8 cellular contexts compared by ENCODE assay signal in the genomic region with DNA sequence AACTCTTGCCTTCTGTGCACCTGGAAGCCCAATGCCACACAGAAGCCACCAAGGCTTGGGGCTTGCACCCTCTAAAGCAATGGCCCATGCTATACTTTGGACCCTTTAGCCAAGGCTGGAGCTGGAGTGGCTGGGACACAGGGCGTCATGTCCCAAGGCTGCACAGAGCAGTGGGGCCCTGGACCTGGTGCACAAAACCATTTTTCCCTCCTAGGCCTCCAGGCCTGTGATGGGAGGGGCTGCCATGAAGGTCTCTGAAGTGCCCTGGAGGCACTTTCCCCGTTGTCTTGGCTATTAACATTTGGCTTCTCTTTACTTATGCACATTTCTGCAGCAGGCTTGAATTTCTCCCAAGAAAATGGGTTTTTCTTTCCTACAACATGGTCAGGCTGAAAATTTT. TPM values are rescaled to one million over a fixed set of nuclear protein-coding genes. Genes with fewer than 3 reads are reported as not detected.
"Had no signal": no experiment of that assay in that cellular context is flagged by ENCODE, and none has a peak within 500 bp of the region (broad histone marks: within the 10 kb centered on the region; RNA-seq: fewer than 3 reads in every experiment).

No MANE protein-coding gene starts in this region.

- ATAC-seq: HepG2 had no signal

- FAIRE-seq: HepG2, HTR-8/SVneo had no signal

- H3K9ac ChIP-seq: KMS-11 had no signal

- DNase-seq: IMR-90, KBM-7, KG1 had no signal

- H3K27ac ChIP-seq: HL-60, KMS-11 had no signal

- H3K4me2 ChIP-seq: KMS-11 had no signal

RNA-seq across cellular contexts. Expression of a gene that starts 20.6 kb away (rescaled TPM):
- total RNA-seq: HT1080, IMR-90 had no signal
- polyA plus RNA-seq: IMR-90 had no signal
